13 cellular contexts compared by ENCODE assay signal in the genomic region with DNA sequence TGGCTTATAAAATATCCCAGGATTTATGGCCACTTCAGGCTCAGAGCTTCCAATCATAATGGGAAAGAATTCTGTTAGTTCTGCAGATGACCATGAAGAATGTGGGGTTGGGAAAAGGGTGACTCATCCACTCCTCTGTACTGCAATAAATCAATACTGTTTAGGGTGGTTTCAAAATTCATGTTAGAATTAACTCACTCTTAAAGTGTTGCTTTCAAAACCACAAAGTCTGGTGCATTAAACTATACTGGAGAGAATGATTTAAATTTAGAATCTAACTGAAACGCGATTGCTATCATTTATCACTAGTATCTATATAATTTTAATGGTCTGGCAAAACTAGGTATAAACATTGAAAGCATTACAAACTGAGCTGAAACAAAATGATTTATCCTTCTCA. TPM values are rescaled to one million over a fixed set of nuclear protein-coding genes. Genes with fewer than 3 reads are reported as not detected.
DNase-seq lines count a peak whose midpoint lies in the region; ATAC-seq, FAIRE-seq and TF ChIP-seq lines count a peak whose summit lies in the region.
"Had no signal": no experiment of that assay in that cellular context is flagged by ENCODE, and none has a peak within 500 bp of the region (broad histone marks: within the 10 kb centered on the region; RNA-seq: fewer than 3 reads in every experiment).

No MANE protein-coding gene starts in this region.

- intact Hi-C loops in lower lobe of right lung (cut with DNase I) = no loop called here

- ATAC-seq in lower lobe of right lung (no peak), HG03520 (IDR thresholded peaks at IDR 0.05; ENCODE audit: unreplicated experiment) (no peak)

- H3K27me3 ChIP-seq in lower lobe of right lung (ENCODE audit: low read depth) = no peaks in the 10 kb centered on the region
- H3K27me3 ChIP-seq: MG63 had no signal

- TF ChIP-seq CTCF in foreskin fibroblast (IDR thresholded peaks at IDR 0.05; ENCODE audit: low read depth, low read length) = no peak
- TF ChIP-seq CTCF in lower lobe of right lung (IDR thresholded peaks at IDR 0.05) = no peak

- H3K9me3 ChIP-seq in lower lobe of right lung = no peaks in the 10 kb centered on the region
- H3K9me3 ChIP-seq: left ventricle myocardium inferior, MG63 had no signal

- FAIRE-seq in urothelium cell line (lab: Jason Lieb, UNC) = peak; percentile 90

- peak; percentile 5 for DNase-seq in NCI-H510A treated with DMSO at 0.1 percent for 48 hours (lab: John Stamatoyannopoulos, UW)
- no peak for DNase-seq in NCI-H510A (lab: John Stamatoyannopoulos, UW)
- DNase-seq in SHP77 (lab: John Stamatoyannopoulos, UW) = peak; percentile 32 to 45
- DNase-seq in foreskin fibroblast = peak; percentile 47 to 72
- DNase-seq in urothelium cell line (ENCODE audit: low spot score) = peak; percentile 71
- DNase-seq in NCI-H146 (lab: John Stamatoyannopoulos, UW) = no peak
- DNase-seq in lower lobe of right lung = no peak
- DNase-seq: activated CD4-positive, CD25-positive, alpha-beta regulatory T cell treated with anti-CD3 and anti-CD28 coated beads, Interleukin-2, amount 50 U/mL, for 72 hours; left ventricle myocardium inferior; MG63; stimulated activated CD8-positive, alpha-beta memory T cell treated with anti-CD3 and anti-CD28 coated beads, Interleukin-4, amount 100 ng/mL, for 48 hours had no signal

- no peaks in the 10 kb centered on the region for H3K4me1 ChIP-seq in lower lobe of right lung

- H3K36me3 ChIP-seq in lower lobe of right lung = no peaks in the 10 kb centered on the region
- H3K36me3 ChIP-seq: left ventricle myocardium inferior, MG63 had no signal

- H3K4me3 ChIP-seq in foreskin fibroblast (ENCODE audit: low read depth in 1 of 2, low read length in 2 of 2) = no peak overlapping the region
- no peak overlapping the region for H3K4me3 ChIP-seq in lower lobe of right lung
- H3K4me3 ChIP-seq: left ventricle myocardium inferior, MG63 had no signal

- H3K27ac ChIP-seq in lower lobe of right lung = no peak overlapping the region
- H3K27ac ChIP-seq: left ventricle myocardium inferior had no signal

RNA-seq across cellular contexts. Expression of a gene that starts 0.8 kb away (rescaled TPM):
- not detected for total RNA-seq in lower lobe of right lung
- total RNA-seq: left ventricle myocardium inferior, skeletal muscle tissue had no signal

Comparison
In these comparisons a context has a peak if more than half of its experiments do, and no peak if none do; other contexts are left out.
1. DNase-seq: peak in NCI-H510A treated with DMSO at 0.1 percent for 48 hours (single experiment), SHP77 (2 of 2), foreskin fibroblast (2 of 2) and urothelium cell line (single experiment); none in NCI-H510A (single experiment), NCI-H146 (single experiment) and lower lobe of right lung (single experiment).